1 cellular context compared by ENCODE assay signal in the genomic region with DNA sequence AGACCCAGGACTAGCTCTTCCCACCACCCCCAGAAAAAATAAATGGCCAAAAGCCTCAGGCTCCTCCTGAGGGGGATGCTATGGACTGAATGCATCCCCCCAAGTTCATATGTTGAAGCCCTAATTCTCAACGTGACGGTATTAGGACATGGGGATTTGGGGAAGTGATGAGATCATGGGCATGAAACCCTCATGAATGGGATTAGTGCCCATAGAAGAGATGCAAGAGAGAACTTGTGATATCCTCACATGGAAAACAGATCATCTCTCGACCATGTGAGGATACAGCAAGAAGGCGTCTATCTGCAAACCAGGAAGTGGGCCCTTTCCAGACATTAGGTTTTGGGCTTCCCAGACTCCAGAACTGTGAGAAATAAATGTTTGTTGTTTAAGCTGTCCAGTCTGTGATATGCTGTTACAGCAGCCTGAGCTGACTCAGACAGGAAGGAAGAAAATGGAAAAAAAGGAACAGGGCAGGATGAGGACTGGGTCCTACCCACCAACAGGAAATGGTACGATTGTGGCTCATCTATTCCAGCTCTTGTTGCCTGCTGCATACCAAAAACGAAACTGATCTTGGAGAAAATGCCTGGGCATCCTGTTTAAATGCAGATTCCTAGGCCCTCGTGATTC.
TF ChIP-seq lines count a peak whose summit lies in the region.

No MANE protein-coding gene starts in this region.

TF ChIP-seq in GM12878, 131 proteins besides CTCF, POLR2A, EP300 and RAD21:
- TF ChIP-seq CBX5 (IDR thresholded peaks at IDR 0.05; ENCODE audit: low read depth) (no peak), CBFB (IDR thresholded peaks at IDR 0.05; ENCODE audit: low read depth) (no peak), MEF2A (IDR thresholded peaks at IDR 0.05; ENCODE audit: insufficient read depth, low read depth, low read length) (no peak), IRF5 (IDR thresholded peaks at IDR 0.05; ENCODE audit: borderline replicate concordance) (no peak), RELB (IDR thresholded peaks at IDR 0.05; ENCODE audit: low read depth) (no peak), NR2C1 (IDR thresholded peaks at IDR 0.05) (no peak), IKZF1 (conservative IDR thresholded peaks at IDR 0.05) (0 out of 2 replicates have a peak, but pooled peaks have one; percentile 24), CBX3 (IDR thresholded peaks at IDR 0.05; ENCODE audit: borderline replicate concordance, low read depth) (no peak), PML (IDR thresholded peaks at IDR 0.05; ENCODE audit: low read length) (no peak), ASH2L (IDR thresholded peaks at IDR 0.05; ENCODE audit: borderline replicate concordance, low read depth) (no peak), IKZF2 (IDR thresholded peaks at IDR 0.05) (peak; percentile 33 to 49; a peak in 2 of 4 replicates), TBL1XR1 (IDR thresholded peaks at IDR 0.05; ENCODE audit: low read depth, low read length) (no peak), SPI1 (IDR thresholded peaks at IDR 0.05; ENCODE audit: borderline replicate concordance, insufficient read depth, low read depth, low read length) (peak; percentile 51; the same call in 1 of the 2 replicates)
